ENCODE assay signal across 1 cellular context in the genomic region with DNA sequence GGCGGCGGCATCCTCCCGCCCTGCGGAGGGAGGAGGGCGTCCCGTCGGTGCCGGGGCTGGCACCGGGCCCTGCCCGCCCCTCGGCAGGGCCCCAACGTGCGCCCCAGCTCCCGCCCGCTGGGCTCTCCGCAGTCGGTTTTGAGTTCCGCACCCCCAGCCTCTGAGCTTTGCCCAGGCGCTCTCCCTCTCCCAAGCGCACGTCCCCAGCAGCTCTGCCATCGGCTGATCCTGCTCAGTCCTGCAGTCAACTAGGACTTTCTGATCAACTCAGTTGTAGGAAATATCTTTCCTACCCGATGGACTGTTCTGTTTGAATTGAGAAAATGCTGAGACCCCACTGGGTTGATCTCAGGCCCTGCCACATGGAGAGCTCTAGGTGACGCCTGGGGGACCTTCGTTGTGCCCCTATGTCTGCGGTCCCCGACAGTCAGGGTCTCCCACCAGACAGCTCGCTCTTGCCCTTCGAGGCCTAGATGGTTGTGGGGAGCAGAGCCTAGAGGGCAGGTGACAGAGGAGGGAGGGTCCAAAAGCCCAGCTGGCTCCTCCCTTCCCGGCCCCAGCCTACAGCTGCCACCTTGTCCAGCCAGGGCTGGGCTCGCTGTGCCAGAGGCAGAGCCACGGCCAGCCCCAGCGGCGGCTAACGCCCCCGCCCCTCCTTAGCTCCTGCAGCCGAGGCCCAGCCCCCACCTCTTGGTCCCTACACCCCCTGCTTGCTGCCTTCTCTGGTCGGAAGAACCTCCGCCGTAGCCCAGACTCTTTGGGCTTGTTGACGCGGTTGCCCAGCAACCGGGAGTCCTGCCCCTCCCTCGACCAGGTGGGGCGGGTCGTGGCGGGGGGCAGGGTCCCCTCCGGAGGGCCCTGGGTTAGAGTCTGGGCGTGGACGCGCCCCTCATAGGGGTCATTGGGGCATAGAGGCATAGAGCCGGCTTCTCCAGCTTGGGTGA.
TF ChIP-seq lines count a peak whose summit lies in the region.

A gene with protein sequence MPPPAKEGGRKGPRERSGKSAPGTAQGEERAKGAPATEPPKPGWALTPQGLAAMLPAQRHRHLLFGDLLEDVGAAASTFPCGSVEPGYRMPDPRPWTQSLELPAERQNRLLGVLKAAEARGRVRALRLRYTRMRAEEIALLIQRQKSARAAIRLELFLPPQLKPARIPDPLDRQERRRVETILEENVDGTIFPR (minus strand): TSS at position 190 of the 944 bp plus-strand sequence. CDS start 179 bp downstream, at position 11.

TF ChIP-seq in SK-N-SH treated with all-trans-retinoic acid at 6 μM for 48 hours, 23 proteins besides CTCF, POLR2A, EP300 and RAD21 (continued from another document):
- TF ChIP-seq PPARA (CRISPR knock-in tag; IDR thresholded peaks at IDR 0.05; ENCODE audit: borderline replicate concordance) (no peak), SNAI2 (CRISPR knock-in tag; IDR thresholded peaks at IDR 0.05) (no peak)
- TF ChIP-seq, protein P1, sequence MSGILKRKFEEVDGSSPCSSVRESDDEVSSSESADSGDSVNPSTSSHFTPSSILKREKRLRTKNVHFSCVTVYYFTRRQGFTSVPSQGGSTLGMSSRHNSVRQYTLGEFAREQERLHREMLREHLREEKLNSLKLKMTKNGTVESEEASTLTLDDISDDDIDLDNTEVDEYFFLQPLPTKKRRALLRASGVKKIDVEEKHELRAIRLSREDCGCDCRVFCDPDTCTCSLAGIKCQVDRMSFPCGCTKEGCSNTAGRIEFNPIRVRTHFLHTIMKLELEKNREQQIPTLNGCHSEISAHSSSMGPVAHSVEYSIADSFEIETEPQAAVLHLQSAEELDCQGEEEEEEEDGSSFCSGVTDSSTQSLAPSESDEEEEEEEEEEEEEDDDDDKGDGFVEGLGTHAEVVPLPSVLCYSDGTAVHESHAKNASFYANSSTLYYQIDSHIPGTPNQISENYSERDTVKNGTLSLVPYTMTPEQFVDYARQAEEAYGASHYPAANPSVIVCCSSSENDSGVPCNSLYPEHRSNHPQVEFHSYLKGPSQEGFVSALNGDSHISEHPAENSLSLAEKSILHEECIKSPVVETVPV (CRISPR knock-in tag; IDR thresholded peaks at IDR 0.05), result no peak
